In the genomic region with DNA sequence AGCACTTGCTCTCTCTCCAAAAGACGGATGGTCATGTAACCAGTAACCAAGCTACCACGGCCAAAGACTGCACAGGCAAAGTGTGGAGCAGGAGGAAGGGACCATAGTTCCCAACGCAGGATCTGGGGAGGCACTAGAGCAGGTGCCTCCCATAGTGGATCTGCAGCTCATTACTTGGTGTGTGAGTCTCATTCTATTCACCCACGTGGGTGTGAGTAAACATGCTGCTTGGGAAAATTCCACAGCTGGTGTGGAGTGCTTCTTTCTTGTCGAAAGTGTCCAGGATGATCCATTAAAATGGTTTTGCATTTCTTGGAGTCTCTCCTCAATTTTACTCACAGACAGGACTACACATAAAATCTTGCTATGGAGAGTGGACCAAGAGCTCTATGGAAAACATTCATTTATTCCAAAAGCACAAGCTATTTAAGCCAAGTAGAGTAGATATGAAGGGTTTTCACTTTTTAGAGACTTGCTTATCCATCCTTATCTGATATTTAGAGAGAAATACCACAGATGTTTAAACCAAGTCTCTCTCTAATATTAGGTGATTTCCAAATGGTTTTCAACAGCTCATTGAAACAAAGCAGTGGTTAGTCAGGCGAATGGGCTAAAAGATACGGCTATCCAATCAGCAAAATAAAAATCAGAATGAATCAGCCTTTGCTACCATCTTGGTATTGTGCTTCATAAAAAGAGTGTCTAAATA, we compare ENCODE assay signal across 2 cellular contexts.
TF ChIP-seq lines count a peak whose summit lies in the region.

No MANE protein-coding gene starts in this region.

TF ChIP-seq in IMR-90, 13 proteins besides CTCF, POLR2A, EP300 and RAD21:
- TF ChIP-seq FOS (IDR thresholded peaks at IDR 0.05; ENCODE audit: low read depth, low read length) (no peak), NFE2L2 (IDR thresholded peaks at IDR 0.05; ENCODE audit: low read depth, low read length) (no peak), SMC3 (IDR thresholded peaks at IDR 0.05; ENCODE audit: low read depth, low read length) (no peak), RFX5 (IDR thresholded peaks at IDR 0.05; ENCODE audit: low read depth, low read length) (no peak), RCOR1 (IDR thresholded peaks at IDR 0.05; ENCODE audit: insufficient replicate concordance, low read length) (no peak), MAFK (IDR thresholded peaks at IDR 0.05; ENCODE audit: low read depth, low read length) (no peak), CHD1 (IDR thresholded peaks at IDR 0.05; ENCODE audit: low read depth, low read length) (no peak)
- TF ChIP-seq, protein P1, sequence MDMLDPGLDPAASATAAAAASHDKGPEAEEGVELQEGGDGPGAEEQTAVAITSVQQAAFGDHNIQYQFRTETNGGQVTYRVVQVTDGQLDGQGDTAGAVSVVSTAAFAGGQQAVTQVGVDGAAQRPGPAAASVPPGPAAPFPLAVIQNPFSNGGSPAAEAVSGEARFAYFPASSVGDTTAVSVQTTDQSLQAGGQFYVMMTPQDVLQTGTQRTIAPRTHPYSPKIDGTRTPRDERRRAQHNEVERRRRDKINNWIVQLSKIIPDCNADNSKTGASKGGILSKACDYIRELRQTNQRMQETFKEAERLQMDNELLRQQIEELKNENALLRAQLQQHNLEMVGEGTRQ (IDR thresholded peaks at IDR 0.05; ENCODE audit: low read depth, low read length) = no peak

TF ChIP-seq in GM12878, 131 proteins besides CTCF, POLR2A, EP300 and RAD21:
- TF ChIP-seq ZNF622 (IDR thresholded peaks at IDR 0.05) = no peak
- no peak for TF ChIP-seq RUNX3 (IDR thresholded peaks at IDR 0.05; ENCODE audit: low read length)
- no peak for TF ChIP-seq RCOR1 (conservative IDR thresholded peaks at IDR 0.05; ENCODE audit: low read depth, low read length)
- no peak for TF ChIP-seq HDAC2 (IDR thresholded peaks at IDR 0.05)
- TF ChIP-seq PML (IDR thresholded peaks at IDR 0.05; ENCODE audit: low read length) = no peak
- TF ChIP-seq, protein P2, sequence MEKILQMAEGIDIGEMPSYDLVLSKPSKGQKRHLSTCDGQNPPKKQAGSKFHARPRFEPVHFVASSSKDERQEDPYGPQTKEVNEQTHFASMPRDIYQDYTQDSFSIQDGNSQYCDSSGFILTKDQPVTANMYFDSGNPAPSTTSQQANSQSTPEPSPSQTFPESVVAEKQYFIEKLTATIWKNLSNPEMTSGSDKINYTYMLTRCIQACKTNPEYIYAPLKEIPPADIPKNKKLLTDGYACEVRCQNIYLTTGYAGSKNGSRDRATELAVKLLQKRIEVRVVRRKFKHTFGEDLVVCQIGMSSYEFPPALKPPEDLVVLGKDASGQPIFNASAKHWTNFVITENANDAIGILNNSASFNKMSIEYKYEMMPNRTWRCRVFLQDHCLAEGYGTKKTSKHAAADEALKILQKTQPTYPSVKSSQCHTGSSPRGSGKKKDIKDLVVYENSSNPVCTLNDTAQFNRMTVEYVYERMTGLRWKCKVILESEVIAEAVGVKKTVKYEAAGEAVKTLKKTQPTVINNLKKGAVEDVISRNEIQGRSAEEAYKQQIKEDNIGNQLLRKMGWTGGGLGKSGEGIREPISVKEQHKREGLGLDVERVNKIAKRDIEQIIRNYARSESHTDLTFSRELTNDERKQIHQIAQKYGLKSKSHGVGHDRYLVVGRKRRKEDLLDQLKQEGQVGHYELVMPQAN (conservative IDR thresholded peaks at IDR 0.05) = no peak
- TF ChIP-seq MEF2A (IDR thresholded peaks at IDR 0.05; ENCODE audit: insufficient read depth, low read depth, low read length) = no peak
- no peak for TF ChIP-seq GATAD2B (conservative IDR thresholded peaks at IDR 0.05; ENCODE audit: low read depth)
- TF ChIP-seq KLF5 (IDR thresholded peaks at IDR 0.05; ENCODE audit: partially characterized antibody) = no peak
- TF ChIP-seq, protein P3, sequence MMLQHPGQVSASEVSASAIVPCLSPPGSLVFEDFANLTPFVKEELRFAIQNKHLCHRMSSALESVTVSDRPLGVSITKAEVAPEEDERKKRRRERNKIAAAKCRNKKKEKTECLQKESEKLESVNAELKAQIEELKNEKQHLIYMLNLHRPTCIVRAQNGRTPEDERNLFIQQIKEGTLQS (IDR thresholded peaks at IDR 0.05; ENCODE audit: borderline replicate concordance, extremely low read depth, low read depth, low read length) = no peak
- no peak for TF ChIP-seq JUNB (IDR thresholded peaks at IDR 0.05)
- TF ChIP-seq, protein P4, sequence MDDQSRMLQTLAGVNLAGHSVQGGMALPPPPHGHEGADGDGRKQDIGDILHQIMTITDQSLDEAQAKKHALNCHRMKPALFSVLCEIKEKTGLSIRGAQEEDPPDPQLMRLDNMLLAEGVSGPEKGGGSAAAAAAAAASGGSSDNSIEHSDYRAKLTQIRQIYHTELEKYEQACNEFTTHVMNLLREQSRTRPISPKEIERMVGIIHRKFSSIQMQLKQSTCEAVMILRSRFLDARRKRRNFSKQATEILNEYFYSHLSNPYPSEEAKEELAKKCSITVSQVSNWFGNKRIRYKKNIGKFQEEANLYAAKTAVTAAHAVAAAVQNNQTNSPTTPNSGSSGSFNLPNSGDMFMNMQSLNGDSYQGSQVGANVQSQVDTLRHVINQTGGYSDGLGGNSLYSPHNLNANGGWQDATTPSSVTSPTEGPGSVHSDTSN (IDR thresholded peaks at IDR 0.05; ENCODE audit: insufficient replicate concordance, low read depth, low read length) = no peak
- TF ChIP-seq TCF7 (IDR thresholded peaks at IDR 0.05; ENCODE audit: borderline replicate concordance) = no peak
- TF ChIP-seq, protein P5, sequence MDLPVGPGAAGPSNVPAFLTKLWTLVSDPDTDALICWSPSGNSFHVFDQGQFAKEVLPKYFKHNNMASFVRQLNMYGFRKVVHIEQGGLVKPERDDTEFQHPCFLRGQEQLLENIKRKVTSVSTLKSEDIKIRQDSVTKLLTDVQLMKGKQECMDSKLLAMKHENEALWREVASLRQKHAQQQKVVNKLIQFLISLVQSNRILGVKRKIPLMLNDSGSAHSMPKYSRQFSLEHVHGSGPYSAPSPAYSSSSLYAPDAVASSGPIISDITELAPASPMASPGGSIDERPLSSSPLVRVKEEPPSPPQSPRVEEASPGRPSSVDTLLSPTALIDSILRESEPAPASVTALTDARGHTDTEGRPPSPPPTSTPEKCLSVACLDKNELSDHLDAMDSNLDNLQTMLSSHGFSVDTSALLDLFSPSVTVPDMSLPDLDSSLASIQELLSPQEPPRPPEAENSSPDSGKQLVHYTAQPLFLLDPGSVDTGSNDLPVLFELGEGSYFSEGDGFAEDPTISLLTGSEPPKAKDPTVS (IDR thresholded peaks at IDR 0.05; ENCODE audit: low read depth, low read length) = no peak
- no peak for TF ChIP-seq POLR2AphosphoS2 (IDR thresholded peaks at IDR 0.05; ENCODE audit: low read depth, low read length)
- no peak for TF ChIP-seq FOXM1 (IDR thresholded peaks at IDR 0.05; ENCODE audit: low read depth, low read length)
- no peak for TF ChIP-seq SIX5 (IDR thresholded peaks at IDR 0.05; ENCODE audit: low read depth, low read length, severe bottlenecking)
- TF ChIP-seq, protein P6, sequence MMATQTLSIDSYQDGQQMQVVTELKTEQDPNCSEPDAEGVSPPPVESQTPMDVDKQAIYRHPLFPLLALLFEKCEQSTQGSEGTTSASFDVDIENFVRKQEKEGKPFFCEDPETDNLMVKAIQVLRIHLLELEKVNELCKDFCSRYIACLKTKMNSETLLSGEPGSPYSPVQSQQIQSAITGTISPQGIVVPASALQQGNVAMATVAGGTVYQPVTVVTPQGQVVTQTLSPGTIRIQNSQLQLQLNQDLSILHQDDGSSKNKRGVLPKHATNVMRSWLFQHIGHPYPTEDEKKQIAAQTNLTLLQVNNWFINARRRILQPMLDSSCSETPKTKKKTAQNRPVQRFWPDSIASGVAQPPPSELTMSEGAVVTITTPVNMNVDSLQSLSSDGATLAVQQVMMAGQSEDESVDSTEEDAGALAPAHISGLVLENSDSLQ (IDR thresholded peaks at IDR 0.05) = no peak
- no peak for TF ChIP-seq KAT2A (conservative IDR thresholded peaks at IDR 0.05; ENCODE audit: control insufficient read depth, low read depth, low read length)
